ENCODE assay signal across 8 cellular contexts in genomic region chr1:204493145-204493881, GRCh38. TPM values are rescaled to one million over a fixed set of nuclear protein-coding genes. Genes with fewer than 3 reads are reported as not detected.
DNase-seq lines count a peak whose midpoint lies in the region; ATAC-seq and TF ChIP-seq lines count a peak whose summit lies in the region.

No MANE protein-coding gene starts in this region.

- H3K4me2 ChIP-seq in KMS-11, result peak overlapping the region; percentile 96

- H3K27ac Mint-ChIP-seq in activated CD8-positive, alpha-beta T cell treated with anti-CD3 and anti-CD28 coated beads for 36 hours, result peak overlapping the region; percentile 79
- H3K27ac Mint-ChIP-seq in neural crest cell (ENCODE audit: unreplicated experiment), result peak overlapping the region; percentile 97

- no peaks in the 10 kb centered on the region for H3K36me3 ChIP-seq in KMS-11 (ENCODE audit: insufficient read depth)

- intact Hi-C loops in activated CD8-positive, alpha-beta T cell treated with anti-CD3 and anti-CD28 coated beads for 36 hours (cut with micrococcal nuclease), result no loop called here

- H2AFZ ChIP-seq in KMS-11 (ENCODE audit: low read depth), result peak overlapping the region; percentile 94

- no peak for TF ChIP-seq CTCF in KMS-11 (conservative IDR thresholded peaks at IDR 0.05; ENCODE audit: low read depth, low read length)
- no peak for TF ChIP-seq CTCF in activated CD8-positive, alpha-beta T cell treated with anti-CD3 and anti-CD28 coated beads for 36 hours (IDR thresholded peaks at IDR 0.05)
- TF ChIP-seq CTCF in fibroblast of the aortic adventitia (IDR thresholded peaks at IDR 0.05; ENCODE audit: insufficient read depth, low read length), result no peak
- TF ChIP-seq CTCF in neural crest cell (conservative IDR thresholded peaks at IDR 0.05), result no peak

- DNase-seq in DMS153 (lab: John Stamatoyannopoulos, UW) (peak; percentile 49), fibroblast of the aortic adventitia (ENCODE audit: low read depth) (peak; percentile 93), neural crest cell (ENCODE audit: low read depth, low spot score) (peak; percentile 23), cerebellar cortex (ENCODE audit: low spot score) (no peak), epidermal melanocyte (ENCODE audit: insufficient read length, low spot score) (no peak)
- peak; percentile 29 for DNase-seq in activated CD8-positive, alpha-beta T cell treated with anti-CD3 and anti-CD28 coated beads for 36 hours

- H4K20me1 ChIP-seq in KMS-11 (ENCODE audit: insufficient read depth), result no peaks in the 10 kb centered on the region

- peak overlapping the region; percentile 94 for H3K4me3 ChIP-seq in KMS-11 (IDR thresholded peaks at IDR 0.05; ENCODE audit: insufficient read depth, low read depth, low read length)
- peak overlapping the region; percentile 81 for H3K4me3 ChIP-seq in fibroblast of the aortic adventitia (ENCODE audit: low read depth, low read length)

- POLR2A ChIA-PET in activated CD8-positive, alpha-beta T cell treated with anti-CD3 and anti-CD28 coated beads for 36 hours (lab: Charles Lee), result interaction anchor here (0.8 to 5.1 kb wide), 20 partner anchors 9 to 86 kb away, joined by 3 to 45 read pairs (median 8); partner anchors contain the start of gene MDM4

- H3K4me1 ChIP-seq in KMS-11 (ENCODE audit: low read depth, poor library complexity, severe bottlenecking), result peaks cover 18% of the 10 kb centered on the region

- peaks cover 3% of the 10 kb centered on the region for H3K36me3 Mint-ChIP-seq in activated CD8-positive, alpha-beta T cell treated with anti-CD3 and anti-CD28 coated beads for 36 hours (ENCODE audit: low read depth)
- H3K36me3 Mint-ChIP-seq in neural crest cell (ENCODE audit: low read depth), result no peaks in the 10 kb centered on the region

- H3K79me2 ChIP-seq in KMS-11 (ENCODE audit: insufficient read depth, low read depth), result peaks cover 4% of the 10 kb centered on the region; the same call in 1 of the 2 replicates

- peak overlapping the region; percentile 78 for H3K9ac ChIP-seq in KMS-11

- H3K27me3 Mint-ChIP-seq in activated CD8-positive, alpha-beta T cell treated with anti-CD3 and anti-CD28 coated beads for 36 hours, result no peaks in the 10 kb centered on the region
- no peaks in the 10 kb centered on the region for H3K27me3 Mint-ChIP-seq in neural crest cell (ENCODE audit: low read depth)

- peaks cover 48% of the 10 kb centered on the region for H3K4me1 Mint-ChIP-seq in activated CD8-positive, alpha-beta T cell treated with anti-CD3 and anti-CD28 coated beads for 36 hours (ENCODE audit: low read depth)
- H3K4me1 Mint-ChIP-seq in neural crest cell, result peaks cover 44% of the 10 kb centered on the region

- H3K27ac ChIP-seq in KMS-11, result peak overlapping the region; percentile 80

- no peak for ATAC-seq in activated CD8-positive, alpha-beta T cell treated with anti-CD3 and anti-CD28 coated beads for 36 hours
- no peak for ATAC-seq in GM19324 (IDR thresholded peaks at IDR 0.05; ENCODE audit: low FRiP score, unreplicated experiment)

- H3K4me3 Mint-ChIP-seq in activated CD8-positive, alpha-beta T cell treated with anti-CD3 and anti-CD28 coated beads for 36 hours, result peak overlapping the region; percentile 88
- H3K4me3 Mint-ChIP-seq in neural crest cell, result peak overlapping the region; percentile 98

- H3K9me3 Mint-ChIP-seq in activated CD8-positive, alpha-beta T cell treated with anti-CD3 and anti-CD28 coated beads for 36 hours, result no peaks in the 10 kb centered on the region
- H3K9me3 Mint-ChIP-seq in neural crest cell, result no peaks in the 10 kb centered on the region

- CTCF ChIA-PET in activated CD8-positive, alpha-beta T cell treated with anti-CD3 and anti-CD28 coated beads for 36 hours (lab: Charles Lee), result interaction anchor here (0.6 to 20.8 kb wide), 18 partner anchors 8 to 314 kb away, joined by 3 to 1122 read pairs (median 6); partner anchors contain the start of gene MDM4

- H3K27me3 ChIP-seq in KMS-11 (ENCODE audit: insufficient read depth, low read depth), result no peaks in the 10 kb centered on the region

RNA-seq across cellular contexts. Expression of gene PIK3C2B, which starts 1.3 kb away (rescaled TPM):
- total RNA-seq in activated CD8-positive, alpha-beta T cell treated with anti-CD3 and anti-CD28 coated beads for 36 hours, result 10 to 100 TPM; 26.6 to 28.9 TPM
- total RNA-seq in fibroblast of the aortic adventitia (ENCODE audit: low replicate concordance), result 4.5 and 8.2 TPM in 2 replicates
- 70.5 and 71.7 TPM in 2 replicates for total RNA-seq in neural crest cell

RNA-seq across cellular contexts. Expression of gene MDM4, which starts 22.9 kb away (rescaled TPM):
- 10 to 100 TPM; 89.6 to 94.8 TPM for total RNA-seq in activated CD8-positive, alpha-beta T cell treated with anti-CD3 and anti-CD28 coated beads for 36 hours
- 55.1 and 107 TPM in 2 replicates for total RNA-seq in fibroblast of the aortic adventitia (ENCODE audit: low replicate concordance)
- 92.5 and 98.2 TPM in 2 replicates for total RNA-seq in neural crest cell

Comparison
In these comparisons a context has a peak if more than half of its experiments do, and no peak if none do; other contexts are left out.
1. DNase-seq: peak in DMS153 (single experiment), activated CD8-positive, alpha-beta T cell treated with anti-CD3 and anti-CD28 coated beads for 36 hours (single experiment), fibroblast of the aortic adventitia (single experiment) and neural crest cell (single experiment); none in cerebellar cortex (single experiment) and epidermal melanocyte (single experiment).